In the genomic region with DNA sequence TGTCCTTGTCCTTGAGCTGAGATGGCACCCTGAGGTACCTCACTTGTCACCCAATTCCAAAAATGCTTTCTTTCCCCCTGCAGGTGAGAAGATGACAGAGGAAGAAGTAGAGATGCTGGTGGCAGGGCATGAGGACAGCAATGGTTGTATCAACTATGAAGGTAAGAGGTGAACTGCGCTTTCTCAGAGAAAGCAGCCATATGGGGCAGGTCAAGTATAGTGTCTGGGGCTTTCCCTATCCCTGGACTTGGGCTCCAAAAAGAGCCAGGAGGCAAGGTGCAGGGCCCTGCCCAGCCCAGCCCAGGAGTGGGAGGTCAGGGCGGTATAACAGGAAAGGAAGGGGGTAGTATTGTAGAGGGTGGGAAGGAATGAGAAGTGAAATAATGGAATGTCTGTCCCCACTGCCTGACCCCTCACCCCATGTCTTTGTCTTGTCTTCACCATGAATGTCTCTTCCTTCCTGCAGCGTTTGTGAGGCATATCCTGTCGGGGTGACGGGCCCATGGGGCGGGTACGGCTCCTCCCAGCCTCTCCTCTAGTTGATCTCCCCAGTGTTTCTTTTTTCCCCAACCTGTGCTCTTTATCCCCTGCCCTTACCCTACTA, we compare ENCODE assay signal across 8 cellular contexts. TPM values are rescaled to one million over a fixed set of nuclear protein-coding genes. Genes with fewer than 3 reads are reported as not detected.
A peak's percentile ranks its signal among the peaks of the same experiment; 100 is the strongest.
DNase-seq lines count a peak whose midpoint lies in the region; ATAC-seq and TF ChIP-seq lines count a peak whose summit lies in the region.

No MANE protein-coding gene starts in this region.

- H3K9me2 ChIP-seq in HCT116 (ENCODE audit: insufficient read depth) = no peaks in the 10 kb centered on the region

- no peaks in the 10 kb centered on the region for H3K9me3 ChIP-seq in HCT116 (ENCODE audit: control insufficient read depth in 1 of 2, insufficient read depth in 1 of 2, low read depth in 1 of 2, low read length in 2 of 2)
- no peaks in the 10 kb centered on the region for H3K9me3 ChIP-seq in duodenal mucosa (ENCODE audit: control insufficient read depth in 1 of 2, low read length in 2 of 2)
- H3K9me3 ChIP-seq in tibial nerve = no peaks in the 10 kb centered on the region

- H4K20me1 ChIP-seq in HCT116 (ENCODE audit: insufficient read depth) = no peaks in the 10 kb centered on the region

- no peak overlapping the region for H2AFZ ChIP-seq in HCT116 (ENCODE audit: low read depth, low read length, poor library complexity, severe bottlenecking)

- TF ChIP-seq POLR2A in HCT116 (IDR thresholded peaks at IDR 0.05; ENCODE audit: borderline replicate concordance, extremely low read depth, insufficient read depth, insufficient read length) (no peak), tibial nerve (IDR thresholded peaks at IDR 0.05) (no peak)

- TF ChIP-seq EP300 in tibial nerve (IDR thresholded peaks at IDR 0.05) = peak in 1 of 2 donors; percentile 46

- H3K4me1 ChIP-seq in HCT116 (ENCODE audit: control insufficient read depth in 1 of 2, insufficient read depth in 2 of 2, low read length in 2 of 2) (peaks cover 12 to 24% of the 10 kb centered on the region in 2 experiments), duodenal mucosa (ENCODE audit: control insufficient read depth in 1 of 2, insufficient read depth in 2 of 2, low read length in 2 of 2) (peaks cover 29 to 40% of the 10 kb centered on the region in 2 donors), tibial nerve (peaks cover 0 to 41% (median 31%) of the 10 kb centered on the region in 4 donors)

- H3K27me3 Mint-ChIP-seq in activated CD4-positive, alpha-beta T cell treated with anti-CD3 and anti-CD28 coated beads for 36 hours = no peaks in the 10 kb centered on the region
- peaks cover 2% of the 10 kb centered on the region for H3K27me3 Mint-ChIP-seq in nephron progenitor cell (ENCODE audit: low read depth, poor library complexity)

- DNase-seq in HCT116 (ENCODE audit: low read depth, low spot score) (no peak), nephron progenitor cell (no peak), tibial nerve (ENCODE audit: low spot score in 2 of 2) (no peak), OCI-M1 (lab: John Stamatoyannopoulos, UW) (no peak)
- peak; percentile 78 for DNase-seq in activated CD4-positive, alpha-beta T cell treated with anti-CD3 and anti-CD28 coated beads for 36 hours

- H3K27ac ChIP-seq in HCT116 (ENCODE audit: low read depth, low read length) = peak overlapping the region; percentile 85
- H3K27ac ChIP-seq in duodenal mucosa (ENCODE audit: low read depth, low read length) = peak overlapping the region; percentile 96
- H3K27ac ChIP-seq in tibial nerve = peak overlapping the region; percentile 96 to 98 (median 98)

- intact Hi-C loops in HCT116 (cut with micrococcal nuclease) = no loop called here
- intact Hi-C loops in activated CD4-positive, alpha-beta T cell treated with anti-CD3 and anti-CD28 coated beads for 36 hours (cut with DNase I, micrococcal nuclease) = loop anchor here in 1 of 2 experiments (1.0 kb wide), 1 partner anchor 27 kb away; no protein-coding TSS in a partner anchor

- H3K9ac ChIP-seq in HCT116 (ENCODE audit: low read length) (no peak overlapping the region), duodenal mucosa (ENCODE audit: low read depth in 1 of 2, low read length in 2 of 2) (peak overlapping the region; percentile 99 to 100)

- TF ChIP-seq RAD21 in HCT116 (IDR thresholded peaks at IDR 0.05; ENCODE audit: low read depth) = no peak

- WGBS in tibial nerve, 2 donors = 18 to 21% methylated on average over 7 of the region's 7 CpGs

- peak overlapping the region; percentile 99 for H3K4me3 Mint-ChIP-seq in activated CD4-positive, alpha-beta T cell treated with anti-CD3 and anti-CD28 coated beads for 36 hours
- peak overlapping the region; percentile 92 for H3K4me3 Mint-ChIP-seq in nephron progenitor cell

- H3K27ac Mint-ChIP-seq in activated CD4-positive, alpha-beta T cell treated with anti-CD3 and anti-CD28 coated beads for 36 hours = peak overlapping the region; percentile 96
- H3K27ac Mint-ChIP-seq in nephron progenitor cell = peak overlapping the region; percentile 96

- peaks cover 63% of the 10 kb centered on the region for H3K36me3 Mint-ChIP-seq in activated CD4-positive, alpha-beta T cell treated with anti-CD3 and anti-CD28 coated beads for 36 hours (ENCODE audit: low read depth)
- peaks cover 62% of the 10 kb centered on the region for H3K36me3 Mint-ChIP-seq in nephron progenitor cell (ENCODE audit: low read depth)

- H3K9me3 Mint-ChIP-seq in activated CD4-positive, alpha-beta T cell treated with anti-CD3 and anti-CD28 coated beads for 36 hours (ENCODE audit: low read depth) = no peaks in the 10 kb centered on the region
- H3K9me3 Mint-ChIP-seq in nephron progenitor cell = no peaks in the 10 kb centered on the region

- H3K4me1 Mint-ChIP-seq in activated CD4-positive, alpha-beta T cell treated with anti-CD3 and anti-CD28 coated beads for 36 hours = peaks cover 26% of the 10 kb centered on the region
- H3K4me1 Mint-ChIP-seq in nephron progenitor cell = peaks cover 61% of the 10 kb centered on the region

- H3K79me2 ChIP-seq in HCT116 (ENCODE audit: insufficient read depth, low read length) = peaks cover 43% of the 10 kb centered on the region

- POLR2A ChIA-PET in HCT116 (lab: Charles Lee) = interaction anchor here (1.7 kb wide), 1 partner anchor 43 kb away, joined by 7 read pairs; a partner anchor contains a TSS
- POLR2A ChIA-PET in activated CD4-positive, alpha-beta T cell treated with anti-CD3 and anti-CD28 coated beads for 36 hours (lab: Charles Lee) = interaction anchor here (3.2 to 4.4 kb wide), 2 partner anchors 32 to 42 kb away, joined by 16 to 19 read pairs; a partner anchor contains a TSS

- H3K27me3 ChIP-seq in HCT116 (ENCODE audit: insufficient read depth, low read length) (no peaks in the 10 kb centered on the region), duodenal mucosa (ENCODE audit: control insufficient read depth in 1 of 2, insufficient read depth in 2 of 2, low read length in 2 of 2) (no peaks in the 10 kb centered on the region), tibial nerve (no peaks in the 10 kb centered on the region)

- H3K4me2 ChIP-seq in HCT116 (ENCODE audit: low read length) = peak overlapping the region; percentile 96; the same call in 1 of the 2 replicates

- H3K4me3 ChIP-seq in HCT116 (replicated peaks in 1 of 2; ENCODE audit: low read depth in 1 of 2, low read length in 2 of 2) (no peak overlapping the region), duodenal mucosa (ENCODE audit: low read depth in 1 of 2, low read length in 2 of 2) (peak overlapping the region; percentile 86 to 93), tibial nerve (peak overlapping the region; percentile 69 to 94 (median 89))

- TF ChIP-seq CTCF in HCT116 (IDR thresholded peaks at IDR 0.05 in 2 of 3, conservative IDR thresholded peaks at IDR 0.05 in 1 of 3; ENCODE audit: borderline replicate concordance in 1 of 3, insufficient read depth in 1 of 3, low read depth in 2 of 3, low read length in 2 of 3) (no peak), nephron progenitor cell (IDR thresholded peaks at IDR 0.05) (no peak), tibial nerve (IDR thresholded peaks at IDR 0.05) (no peak)

- no TSS peak for BruUV-seq in HCT116 (replicated peaks; lab: Mats Ljungman, UMichigan)

- RAD21 ChIA-PET in HCT116 (lab: Charles Lee; ENCODE audit: low non-redundant PET in 1 of 2, low total read pairs in 2 of 2, uncharacterized antibody in 2 of 2, unreplicated experiment in 2 of 2) = no interaction called here

- H3K36me3 ChIP-seq in HCT116 (ENCODE audit: control insufficient read depth in 1 of 2, insufficient read depth in 2 of 2, low read length in 2 of 2) (peaks cover 45 to 50% of the 10 kb centered on the region in 2 experiments; a peak in 3 of 4 replicates), duodenal mucosa (ENCODE audit: control insufficient read depth in 1 of 2, insufficient read depth in 2 of 2, low read length in 2 of 2) (peaks cover 38 to 52% of the 10 kb centered on the region in 2 donors), tibial nerve (peaks cover 0 to 59% (median 25%) of the 10 kb centered on the region in 3 donors)

- CTCF ChIA-PET in HCT116 (lab: Charles Lee) = interaction anchor here (0.9 kb wide), 1 partner anchor 30 kb away, joined by 3 read pairs; no protein-coding TSS in a partner anchor
- CTCF ChIA-PET in activated CD4-positive, alpha-beta T cell treated with anti-CD3 and anti-CD28 coated beads for 36 hours (lab: Charles Lee) = interaction anchor here (0.6 to 1.6 kb wide), 6 partner anchors 31 to 900 kb away, joined by 3 to 6 read pairs (median 4); a partner anchor contains a TSS

- ATAC-seq in HCT116 (no peak), GM19467 (IDR thresholded peaks at IDR 0.05; ENCODE audit: unreplicated experiment) (no peak), HG03520 (IDR thresholded peaks at IDR 0.05; ENCODE audit: unreplicated experiment) (no peak)
- ATAC-seq in activated CD4-positive, alpha-beta T cell treated with anti-CD3 and anti-CD28 coated beads for 36 hours = peak; percentile 61

TF ChIP-seq in HCT116, 20 proteins besides CTCF, POLR2A, EP300 and RAD21:
- peak; percentile 45 for TF ChIP-seq POLR2AphosphoS5 (IDR thresholded peaks at IDR 0.05; ENCODE audit: low read depth, low read length)
- TF ChIP-seq SRF (IDR thresholded peaks at IDR 0.05; ENCODE audit: low read depth) = no peak

RNA-seq across cellular contexts. Expression of a gene that starts 2.1 kb away (rescaled TPM):
- total RNA-seq in HCT116 (2021; ENCODE audit: unreplicated experiment) (554 TPM), tibial nerve (1,000 to 10,000 TPM; 1,194 to 1,879 (median 1,515) TPM)
- polyA plus RNA-seq in HCT116 (2012) = 910 and 946 TPM in 2 replicates
- 100 to 1,000 TPM; 692 to 918 TPM for total RNA-seq in activated CD4-positive, alpha-beta T cell treated with anti-CD3 and anti-CD28 coated beads for 36 hours

RNA-seq across cellular contexts. Expression of a gene that starts 7.9 kb away (rescaled TPM):
- 94.3 TPM for total RNA-seq in HCT116 (2021; ENCODE audit: unreplicated experiment)
- 92.6 and 103 TPM in 2 replicates for polyA plus RNA-seq in HCT116 (2012)
- total RNA-seq in activated CD4-positive, alpha-beta T cell treated with anti-CD3 and anti-CD28 coated beads for 36 hours = 10 to 100 TPM; 76.3 to 79.3 TPM
- 10 to 100 TPM; 43.5 to 80.4 (median 59.1) TPM for total RNA-seq in tibial nerve

RNA-seq across cellular contexts. Expression of a gene that starts 29.0 kb away (rescaled TPM):
- total RNA-seq in HCT116 (2021; ENCODE audit: unreplicated experiment) (99.7 TPM), tibial nerve (100 to 1,000 TPM; 104 to 139 (median 117) TPM)
- 46.0 and 55.3 TPM in 2 replicates for polyA plus RNA-seq in HCT116 (2012)
- total RNA-seq in activated CD4-positive, alpha-beta T cell treated with anti-CD3 and anti-CD28 coated beads for 36 hours = 100 to 1,000 TPM in 1 of 2 experiments, 10 to 100 TPM in 1; 96.9 to 123 TPM

RNA-seq across cellular contexts. Expression of a gene that starts 32.2 kb away (rescaled TPM):
- total RNA-seq in HCT116 (2021; ENCODE audit: unreplicated experiment) = 80.9 TPM
- 67.3 and 87.6 TPM in 2 replicates for polyA plus RNA-seq in HCT116 (2012)
- 100 to 1,000 TPM; 132 to 160 TPM for total RNA-seq in activated CD4-positive, alpha-beta T cell treated with anti-CD3 and anti-CD28 coated beads for 36 hours
- total RNA-seq in tibial nerve = 100 to 1,000 TPM in 3 of 4 donors, 10 to 100 TPM in 1; 91.2 to 235 (median 210) TPM

RNA-seq across cellular contexts. Expression of a gene that starts 42.2 kb away (rescaled TPM):
- total RNA-seq in HCT116 (2021; ENCODE audit: unreplicated experiment) = 8.7 TPM
- polyA plus RNA-seq in HCT116 (2012) = 3.6 and 3.7 TPM in 2 replicates
- total RNA-seq in activated CD4-positive, alpha-beta T cell treated with anti-CD3 and anti-CD28 coated beads for 36 hours = 1 to 10 TPM; 6.4 to 6.5 TPM
- 1 to 10 TPM; 2.9 to 5.1 (median 4.8) TPM for total RNA-seq in tibial nerve

Comparison
In these comparisons a context has a peak if more than half of its experiments do, and no peak if none do; other contexts are left out.
1. H3K4me3 ChIP-seq: peak in duodenal mucosa (2 of 2) and tibial nerve (4 of 4); none in HCT116 (0 of 2).
2. Peak in every context shown above with its lines, with median percentiles within 50 percentile points of each other: H3K27ac ChIP-seq.